ENCODE assay signal across 3 cellular contexts in genomic region chr2:216018709-216019108, GRCh38.
TF ChIP-seq lines count a peak whose summit lies in the region.

No MANE protein-coding gene starts in this region.

TF ChIP-seq in GM12891, 5 proteins besides CTCF, POLR2A, EP300 and RAD21 (continued from another document):
- no peak for TF ChIP-seq SPI1 (IDR thresholded peaks at IDR 0.05; ENCODE audit: low read depth, low read length)
- no peak for TF ChIP-seq PAX5 (IDR thresholded peaks at IDR 0.05; ENCODE audit: insufficient read depth, low read length, severe bottlenecking)
- TF ChIP-seq POU2F2 (IDR thresholded peaks at IDR 0.05; ENCODE audit: low read depth, low read length), result no peak
- TF ChIP-seq POLR2AphosphoS5 (IDR thresholded peaks at IDR 0.05; ENCODE audit: low read depth, low read length), result no peak

TF ChIP-seq in Ishikawa, 13 proteins besides CTCF, POLR2A, EP300 and RAD21:
- peak; percentile 38 for TF ChIP-seq USF1 (IDR thresholded peaks at IDR 0.05)
- TF ChIP-seq NFIC (IDR thresholded peaks at IDR 0.05), result no peak

TF ChIP-seq in GM12878, 131 proteins besides CTCF, POLR2A, EP300 and RAD21:
- peak; percentile 46 for TF ChIP-seq USF1 (IDR thresholded peaks at IDR 0.05; ENCODE audit: borderline replicate concordance, extremely low read length, insufficient read depth, low read depth, low read length)
- TF ChIP-seq SIN3A (IDR thresholded peaks at IDR 0.05; ENCODE audit: low read depth, low read length), result no peak
- TF ChIP-seq ZBTB33 (IDR thresholded peaks at IDR 0.05), result no peak
- no peak for TF ChIP-seq YBX1 (IDR thresholded peaks at IDR 0.05)
- TF ChIP-seq RAD51 (IDR thresholded peaks at IDR 0.05), result peak; percentile 85
- TF ChIP-seq SKIL (IDR thresholded peaks at IDR 0.05; ENCODE audit: low read depth, poor library complexity, severe bottlenecking), result no peak
- TF ChIP-seq HDAC2 (IDR thresholded peaks at IDR 0.05), result no peak
- no peak; the same call in 1 of the 2 replicates for TF ChIP-seq USF2 (IDR thresholded peaks at IDR 0.05; ENCODE audit: borderline replicate concordance, low read depth, low read length)
- TF ChIP-seq NKRF (conservative IDR thresholded peaks at IDR 0.05), result no peak
- TF ChIP-seq, protein P1, sequence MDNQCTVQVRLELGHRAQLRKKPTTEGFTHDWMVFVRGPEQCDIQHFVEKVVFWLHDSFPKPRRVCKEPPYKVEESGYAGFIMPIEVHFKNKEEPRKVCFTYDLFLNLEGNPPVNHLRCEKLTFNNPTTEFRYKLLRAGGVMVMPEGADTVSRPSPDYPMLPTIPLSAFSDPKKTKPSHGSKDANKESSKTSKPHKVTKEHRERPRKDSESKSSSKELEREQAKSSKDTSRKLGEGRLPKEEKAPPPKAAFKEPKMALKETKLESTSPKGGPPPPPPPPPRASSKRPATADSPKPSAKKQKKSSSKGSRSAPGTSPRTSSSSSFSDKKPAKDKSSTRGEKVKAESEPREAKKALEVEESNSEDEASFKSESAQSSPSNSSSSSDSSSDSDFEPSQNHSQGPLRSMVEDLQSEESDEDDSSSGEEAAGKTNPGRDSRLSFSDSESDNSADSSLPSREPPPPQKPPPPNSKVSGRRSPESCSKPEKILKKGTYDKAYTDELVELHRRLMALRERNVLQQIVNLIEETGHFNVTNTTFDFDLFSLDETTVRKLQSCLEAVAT (IDR thresholded peaks at IDR 0.05), result no peak
